Comparison of ENCODE assay signal across 26 cellular contexts in the genomic region with DNA sequence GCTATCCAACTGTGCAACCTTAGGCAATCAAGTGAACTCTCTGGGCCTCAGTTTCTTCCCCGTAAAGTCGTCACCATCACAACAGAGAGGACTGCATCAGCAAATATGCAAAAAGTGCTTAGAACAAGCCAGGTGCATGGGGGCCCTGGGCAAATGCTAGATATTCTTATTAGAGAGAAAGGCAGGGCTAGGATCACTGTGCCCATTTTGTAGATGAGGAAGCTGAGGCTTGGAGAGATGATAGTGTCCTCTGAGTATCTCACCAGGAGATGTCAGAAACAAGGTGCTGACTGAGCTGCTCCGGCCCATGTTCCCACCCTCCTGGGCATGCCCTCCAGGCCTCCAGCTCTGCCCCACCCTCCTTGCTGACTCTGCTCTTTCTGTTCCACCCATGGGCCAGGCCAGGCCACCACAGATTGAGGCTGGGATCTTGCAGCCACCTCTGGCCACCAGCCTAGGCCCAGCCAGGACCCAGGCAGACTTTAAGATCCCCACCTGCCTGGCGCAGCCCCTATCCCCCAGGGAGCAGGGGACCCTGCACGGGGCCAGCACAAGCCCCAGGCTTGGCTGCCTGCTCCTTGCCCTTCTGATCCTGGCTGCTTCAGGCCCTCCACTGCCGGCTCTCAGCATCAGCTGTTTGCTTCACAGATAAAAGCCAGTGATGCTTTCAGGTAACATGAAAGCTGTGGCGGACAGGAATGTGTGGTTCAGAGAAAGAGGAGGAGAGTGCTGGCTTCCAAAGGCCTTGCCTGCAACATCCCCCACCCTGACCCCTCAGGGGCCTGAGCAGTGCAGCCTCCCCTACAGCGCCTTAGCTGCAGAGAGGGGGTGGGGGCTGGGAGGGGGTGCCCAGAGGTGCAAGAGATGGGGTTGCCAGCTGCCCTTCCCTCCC. TPM values are rescaled to one million over a fixed set of nuclear protein-coding genes. Genes with fewer than 3 reads are reported as not detected.
"Had no signal": no experiment of that assay in that cellular context is flagged by ENCODE, and none has a peak within 500 bp of the region (broad histone marks: within the 10 kb centered on the region; RNA-seq: fewer than 3 reads in every experiment).

No MANE protein-coding gene starts in this region.

- H3K27ac ChIP-seq: adrenal gland, esophagus muscularis mucosa, gastroesophageal sphincter, heart right ventricle, pancreas, suprapubic skin, transverse colon, uterus had no signal

- H3K9me3 ChIP-seq: adrenal gland, heart right ventricle, mucosa of descending colon, pancreas, suprapubic skin, transverse colon, uterus had no signal

- H3K4me1 ChIP-seq: adrenal gland, esophagus muscularis mucosa, gastroesophageal sphincter, heart right ventricle, pancreas, transverse colon, uterus had no signal

- H3K27me3 ChIP-seq: adrenal gland, pancreas had no signal

- H3K4me1 Mint-ChIP-seq: activated naive CD4-positive, alpha-beta T cell treated with anti-CD3 and anti-CD28 coated beads, Interleukin-2, amount 50 U/mL, for 24 hours; immature natural killer cell had no signal

- H3K4me3 Mint-ChIP-seq: activated naive CD4-positive, alpha-beta T cell treated with anti-CD3 and anti-CD28 coated beads, Interleukin-2, amount 50 U/mL, for 24 hours; activated T-cell treated with anti-CD3 and anti-CD28 coated beads, Interleukin-2, amount 50 U/mL, for 4 hours; immature natural killer cell; stimulated activated naive CD8-positive, alpha-beta T cell treated with anti-CD3 and anti-CD28 coated beads, Interleukin-15, Interleukin-2, amounts not matched to agents 100 ng/mL and 50 ng/mL, for 24 hours had no signal

- H3K36me3 ChIP-seq: adrenal gland, esophagus muscularis mucosa, gastroesophageal sphincter, heart right ventricle, pancreas, suprapubic skin, transverse colon, uterus had no signal

- H3K4me3 ChIP-seq: adrenal gland, esophagus muscularis mucosa, gastroesophageal sphincter, heart right ventricle, mucosa of descending colon, pancreas, suprapubic skin, transverse colon, uterus had no signal

- DNase-seq: activated CD4-positive, alpha-beta T cell treated with anti-CD3 and anti-CD28 coated beads, Interleukin-2, amount 50 U/mL, for 1 hour; activated CD4-positive, CD25-positive, alpha-beta regulatory T cell treated with anti-CD3 and anti-CD28 coated beads, Interleukin-2, amount 50 U/mL, for 72 hours; activated CD8-positive, alpha-beta memory T cell treated with anti-CD3 and anti-CD28 coated beads, Interleukin-2, amount 50 U/mL, for 4 hours; activated effector memory CD4-positive, alpha-beta T cell treated with anti-CD3 and anti-CD28 coated beads, Interleukin-2, amount 50 U/mL, for 16 hours; activated T-cell treated with anti-CD3 and anti-CD28 coated beads, Interleukin-2, amount 50 U/mL, for 4 hours; adrenal gland; effector CD4-positive, alpha-beta T cell; heart right ventricle; immature natural killer cell; kidney glomerular epithelial cell; left ventricle myocardium superior; mucosa of descending colon; naive B cell; pancreas; stimulated activated CD4-positive, alpha-beta T cell treated with anti-CD3 and anti-CD28 coated beads, Interleukin-12 subunit alpha, Interleukin-12 subunit beta, amount 100 ng/mL, for 4 hours; stimulated activated CD4-positive, alpha-beta T cell treated with anti-CD3 and anti-CD28 coated beads, Interleukin-2, amount 100 ng/mL, for 24 hours; transverse colon; uterus had no signal

- H3K9me3 Mint-ChIP-seq: activated naive CD4-positive, alpha-beta T cell treated with anti-CD3 and anti-CD28 coated beads, Interleukin-2, amount 50 U/mL, for 24 hours; activated T-cell treated with anti-CD3 and anti-CD28 coated beads, Interleukin-2, amount 50 U/mL, for 4 hours; immature natural killer cell; stimulated activated naive CD8-positive, alpha-beta T cell treated with anti-CD3 and anti-CD28 coated beads, Interleukin-15, Interleukin-2, amounts not matched to agents 100 ng/mL and 50 ng/mL, for 24 hours had no signal

- H3K27ac Mint-ChIP-seq: activated naive CD4-positive, alpha-beta T cell treated with anti-CD3 and anti-CD28 coated beads, Interleukin-2, amount 50 U/mL, for 24 hours; immature natural killer cell; stimulated activated naive CD8-positive, alpha-beta T cell treated with anti-CD3 and anti-CD28 coated beads, Interleukin-15, Interleukin-2, amounts not matched to agents 100 ng/mL and 50 ng/mL, for 24 hours had no signal

- H3K36me3 Mint-ChIP-seq: activated naive CD4-positive, alpha-beta T cell treated with anti-CD3 and anti-CD28 coated beads, Interleukin-2, amount 50 U/mL, for 24 hours; immature natural killer cell; naive B cell had no signal

RNA-seq across cellular contexts. Expression of a gene that starts 47.6 kb away (rescaled TPM):
- total RNA-seq: adrenal gland; bronchial epithelial cell; endothelial cell of umbilical vein; esophagus muscularis mucosa; gastroesophageal sphincter; heart right ventricle; left ventricle myocardium superior; suprapubic skin; T-helper 1 cell treated with Interleukin-12 subunit alpha and Interleukin-12 subunit beta and Interleukin-4 antibody, amounts not matched to agents 30 ng/mL and 1 ng/mL, for 36 hours; transverse colon had no signal
- polyA plus RNA-seq: adrenal gland, heart right ventricle, immature natural killer cell had no signal
